Comparison of ENCODE assay signal across 1 cellular context in the genomic region with DNA sequence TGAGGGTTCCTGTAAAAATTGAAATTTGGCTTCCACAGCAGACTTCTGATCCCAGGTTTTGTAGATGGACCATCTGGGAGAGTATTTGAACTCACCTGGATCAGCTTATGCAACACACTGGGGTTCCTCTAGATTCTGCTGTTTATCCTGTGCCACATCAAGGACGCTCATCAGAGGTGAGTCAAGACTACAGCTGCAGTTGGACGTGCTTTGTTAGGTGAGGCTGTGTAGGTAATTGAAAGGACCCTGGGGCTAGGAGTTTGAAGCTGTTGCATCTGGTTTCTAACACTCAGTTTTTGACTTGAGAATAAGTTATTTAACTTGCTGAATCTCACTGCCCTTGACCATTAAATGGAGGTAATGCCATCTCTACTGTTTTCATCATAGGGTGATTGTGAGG.
TF ChIP-seq lines count a peak whose summit lies in the region.

No MANE protein-coding gene starts in this region.

TF ChIP-seq in H1, 55 proteins besides CTCF, POLR2A, EP300 and RAD21:
- TF ChIP-seq POLR2AphosphoS5 (IDR thresholded peaks at IDR 0.05; ENCODE audit: low read depth, low read length) (no peak), JUN (IDR thresholded peaks at IDR 0.05; ENCODE audit: low read depth, low read length) (no peak), KDM5A (IDR thresholded peaks at IDR 0.05; ENCODE audit: low read length) (no peak), PHF8 (conservative IDR thresholded peaks at IDR 0.05; ENCODE audit: low read depth, low read length) (no peak), EZH2 (IDR thresholded peaks at IDR 0.05; ENCODE audit: low read depth, low read length, severe bottlenecking) (no peak), SRF (IDR thresholded peaks at IDR 0.05; ENCODE audit: low read depth, low read length) (no peak), SIN3A (conservative IDR thresholded peaks at IDR 0.05 in 1 of 2, IDR thresholded peaks at IDR 0.05 in 1 of 2; ENCODE audit: low read depth in 1 of 2, low read length in 2 of 2) (no peak), EGR1 (IDR thresholded peaks at IDR 0.05; ENCODE audit: borderline replicate concordance, low read depth, low read length) (no peak), TBP (IDR thresholded peaks at IDR 0.05; ENCODE audit: low read depth, low read length) (no peak)
